17 cellular contexts compared by ENCODE assay signal in genomic region chr9:35177520-35177919, GRCh38. TPM values are rescaled to one million over a fixed set of nuclear protein-coding genes. Genes with fewer than 3 reads are reported as not detected.
DNase-seq lines count a peak whose midpoint lies in the region; ATAC-seq and TF ChIP-seq lines count a peak whose summit lies in the region.
"Had no signal": no experiment of that assay in that cellular context is flagged by ENCODE, and none has a peak within 500 bp of the region (broad histone marks: within the 10 kb centered on the region; RNA-seq: fewer than 3 reads in every experiment).

No MANE protein-coding gene starts in this region.

- H3K4me1 ChIP-seq in colonic mucosa (no peaks in the 10 kb centered on the region), mucosa of descending colon (ENCODE audit: low read depth) (peaks cover 34% of the 10 kb centered on the region), transverse colon (peaks cover 7 to 42% (median 23%) of the 10 kb centered on the region in 4 donors)

- H3K36me3 ChIP-seq in colonic mucosa: no peaks in the 10 kb centered on the region
- H3K36me3 ChIP-seq in mucosa of descending colon (ENCODE audit: low read depth): no peaks in the 10 kb centered on the region
- H3K36me3 ChIP-seq in transverse colon: no peaks in the 10 kb centered on the region
- H3K36me3 ChIP-seq: BE2C had no signal

- in situ Hi-C loops in transverse colon (cut with MboI; ENCODE audit: low pct_ligation_motif_present in 1 of 4, low pct_unique_long_range_greater_than_20kb in 1 of 4, low sequenced_read_pairs in 3 of 4): no loop called here

- no peak for TF ChIP-seq POLR2A in transverse colon (IDR thresholded peaks at IDR 0.05)

- H3K27ac ChIP-seq in colonic mucosa: peak overlapping the region; percentile 59
- peak overlapping the region; percentile 42 to 83 (median 75) for H3K27ac ChIP-seq in transverse colon

- peak; percentile 35 for TF ChIP-seq EP300 in transverse colon (IDR thresholded peaks at IDR 0.05; ENCODE audit: low read depth)

- no peak overlapping the region for H3K4me3 ChIP-seq in colonic mucosa
- no peak overlapping the region for H3K4me3 ChIP-seq in mucosa of descending colon
- no peak overlapping the region for H3K4me3 ChIP-seq in transverse colon

- intact Hi-C loops in colonic mucosa (cut with DNase I): no loop called here
- intact Hi-C loops in mucosa of descending colon (cut with DNase I, micrococcal nuclease): no loop called here
- intact Hi-C loops in transverse colon (cut with DNase I; ENCODE audit: low total_unique reads): no loop called here

- H3K9ac ChIP-seq in colonic mucosa (ENCODE audit: low read depth in 2 of 2, low read length in 2 of 2): peak overlapping the region in 1 of 2 donors; percentile 51

- peak; percentile 5 for DNase-seq in SIG-M5 treated with dmso at 0.1 percent for 504 hours (lab: John Stamatoyannopoulos, UW; ENCODE audit: unreplicated experiment)
- no peak for DNase-seq in SIG-M5 (lab: John Stamatoyannopoulos, UW)
- DNase-seq in colonic mucosa: no peak
- DNase-seq in mucosa of descending colon: peak in 1 of 3 donors; percentile 38
- DNase-seq in transverse colon: no peak
- DNase-seq in HuH-7.5 (ENCODE audit: low spot score): no peak
- DNase-seq in pons (ENCODE audit: low spot score): no peak
- no peak for DNase-seq in globus pallidus (ENCODE audit: low spot score)
- DNase-seq: BE2C; C1 segment of cervical spinal cord; CD4-positive, CD25-positive, alpha-beta regulatory T cell; CD8-positive, alpha-beta memory T cell; COR-L47; DMS 273 treated with DMSO at 0.1 percent for 48 hours; GDM1; H9 had no signal

- H3K9me3 ChIP-seq in colonic mucosa: no peaks in the 10 kb centered on the region
- H3K9me3 ChIP-seq in mucosa of descending colon: no peaks in the 10 kb centered on the region
- peaks cover 0 to 4% of the 10 kb centered on the region in 2 donors for H3K9me3 ChIP-seq in transverse colon
- H3K9me3 ChIP-seq: BE2C had no signal

- peak; percentile 91 for ATAC-seq in mucosa of descending colon
- ATAC-seq: HepG2 had no signal

- H3K27me3 ChIP-seq in colonic mucosa (no peaks in the 10 kb centered on the region), transverse colon (no peaks in the 10 kb centered on the region)
- H3K27me3 ChIP-seq: BE2C had no signal

- TF ChIP-seq CTCF in colonic mucosa (IDR thresholded peaks at IDR 0.05): no peak
- no peak for TF ChIP-seq CTCF in mucosa of descending colon (IDR thresholded peaks at IDR 0.05)
- TF ChIP-seq CTCF in transverse colon (IDR thresholded peaks at IDR 0.05): no peak

RNA-seq across cellular contexts. Expression of gene UNC13B, which starts 15.7 kb away (rescaled TPM):
- 10 to 100 TPM; 43.6 to 56.1 TPM for total RNA-seq in colonic mucosa
- 10 to 100 TPM; 42.9 to 68.2 (median 50.9) TPM for total RNA-seq in mucosa of descending colon
- 10 to 100 TPM; 52.1 to 67.0 (median 58.9) TPM for total RNA-seq in transverse colon
